ENCODE assay signal across 19 cellular contexts in the genomic region with DNA sequence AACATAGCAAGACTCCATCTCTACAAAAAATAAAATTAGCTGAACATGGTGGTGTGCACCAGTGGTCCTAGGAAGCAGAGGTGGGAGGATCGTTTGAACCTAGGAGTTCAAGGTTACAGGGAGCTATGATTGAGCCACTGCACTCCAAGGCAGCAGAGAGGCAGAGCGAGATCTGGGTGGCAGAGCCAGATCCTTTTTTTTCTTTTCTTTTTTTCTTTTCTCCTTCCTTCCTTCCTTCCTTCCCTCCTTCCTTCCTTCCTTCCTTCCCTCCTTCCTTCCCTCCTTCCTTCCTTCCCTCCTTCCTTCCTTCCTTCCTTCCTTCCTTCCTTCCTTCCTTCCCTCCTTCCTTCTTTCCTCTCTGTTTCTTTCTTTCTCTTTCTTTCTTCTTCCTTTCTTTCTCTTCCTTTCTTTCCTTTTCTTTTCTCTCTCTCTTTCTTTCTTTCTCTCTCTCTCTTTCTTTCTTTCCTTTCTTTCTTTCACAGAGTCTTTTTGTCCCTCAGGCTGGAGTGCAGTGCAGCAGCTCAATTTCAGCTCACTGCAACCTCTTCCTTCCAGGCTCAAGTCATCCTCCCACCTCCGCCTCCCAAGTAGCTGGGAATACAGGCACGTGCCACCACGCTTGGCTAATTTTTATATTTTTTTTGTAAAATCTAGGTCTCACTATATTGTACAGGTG. TPM values are rescaled to one million over a fixed set of nuclear protein-coding genes. Genes with fewer than 3 reads are reported as not detected.
A peak's percentile ranks its signal among the peaks of the same experiment; 100 is the strongest.
DNase-seq lines count a peak whose midpoint lies in the region; ATAC-seq, FAIRE-seq and TF ChIP-seq lines count a peak whose summit lies in the region.
"Had no signal": no experiment of that assay in that cellular context is flagged by ENCODE, and none has a peak within 500 bp of the region (broad histone marks: within the 10 kb centered on the region; RNA-seq: fewer than 3 reads in every experiment).

No MANE protein-coding gene starts in this region.

- TF ChIP-seq RAD21 in K562 (CRISPR knock-in tag; conservative IDR thresholded peaks at IDR 0.05 in 1 of 2, IDR thresholded peaks at IDR 0.05 in 1 of 2): no peak

- no peak overlapping the region for H3K4me3 Mint-ChIP-seq in CD4-positive, CD25-positive, alpha-beta regulatory T cell
- H3K4me3 Mint-ChIP-seq: CD8-positive, alpha-beta T cell; HFFc6 had no signal

- ATAC-seq in CD4-positive, CD25-positive, alpha-beta regulatory T cell (ENCODE audit: low read depth in 2 of 2): no peak
- ATAC-seq in K562: no peak
- ATAC-seq: CD8-positive, alpha-beta T cell had no signal

- H3K9me3 Mint-ChIP-seq in CD4-positive, CD25-positive, alpha-beta regulatory T cell: no peaks in the 10 kb centered on the region
- H3K9me3 Mint-ChIP-seq: CD8-positive, alpha-beta T cell; HFFc6 had no signal

- H3K27ac Mint-ChIP-seq in CD4-positive, CD25-positive, alpha-beta regulatory T cell: peak overlapping the region in 2 of 3 donors; percentile 60
- H3K27ac Mint-ChIP-seq: CD8-positive, alpha-beta T cell; HFFc6 had no signal

- FAIRE-seq in K562 (lab: Jason Lieb, UNC): no peak
- FAIRE-seq: G401.6, GM12892, GM19239, H1 had no signal

- no peak overlapping the region for H3K9ac ChIP-seq in K562 (ENCODE audit: insufficient read depth in 1 of 2, low read depth in 2 of 2, low read length in 2 of 2)
- H3K9ac ChIP-seq: GM23248 had no signal

- H3K9me3 ChIP-seq in CD4-positive, CD25-positive, alpha-beta regulatory T cell (ENCODE audit: control insufficient read depth in 2 of 2, low read length in 2 of 2): no peaks in the 10 kb centered on the region
- no peaks in the 10 kb centered on the region for H3K9me3 ChIP-seq in HEK293 (ENCODE audit: control insufficient read depth, insufficient read depth, low read depth, low read length)
- no peaks in the 10 kb centered on the region for H3K9me3 ChIP-seq in K562 (replicated peaks; ENCODE audit: control insufficient read depth, insufficient read depth, low read depth, low read length)
- H3K9me3 ChIP-seq in transverse colon: no peaks in the 10 kb centered on the region
- H3K9me3 ChIP-seq: Caco-2 had no signal

- 2% methylated on average over 5 of the region's 5 CpGs for WGBS in K562 (ENCODE audit: insufficient coverage, low coverage, missing lambda C conversion rate)
- 73 to 77% methylated on average over 5 of the region's 5 CpGs for WGBS in transverse colon (ENCODE audit: low coverage in 1 of 2), 2 donors

- H3K36me3 ChIP-seq in CD4-positive, CD25-positive, alpha-beta regulatory T cell (ENCODE audit: control insufficient read depth, insufficient read depth, low read length): no peaks in the 10 kb centered on the region
- H3K36me3 ChIP-seq in HEK293 (ENCODE audit: control insufficient read depth in 2 of 2, insufficient read depth in 1 of 2, low read length in 2 of 2) (no peaks in the 10 kb centered on the region), K562 (ENCODE audit: control insufficient read depth, insufficient read depth, low read length) (no peaks in the 10 kb centered on the region), transverse colon (no peaks in the 10 kb centered on the region)

- TF ChIP-seq CTCF in HEK293 (tag by site-specific recombination; IDR thresholded peaks at IDR 0.05) (no peak), K562 (IDR thresholded peaks at IDR 0.05 in 2 of 3, conservative IDR thresholded peaks at IDR 0.05 in 1 of 3; ENCODE audit: insufficient read depth in 2 of 3, low read depth in 1 of 3, low read length in 3 of 3) (no peak), transverse colon (IDR thresholded peaks at IDR 0.05) (no peak)

- intact Hi-C loops in K562 (cut with micrococcal nuclease) (loop anchor here (10.0 kb wide), 1 partner anchor 239 kb away; no protein-coding TSS in a partner anchor), transverse colon (cut with DNase I; ENCODE audit: low total_unique reads) (no loop called here)

- in situ Hi-C loops in K562 (cut with MboI) (loop anchor here (10.0 kb wide), 2 partner anchors 321 to 329 kb away; no protein-coding TSS in a partner anchor), transverse colon (cut with MboI; ENCODE audit: low pct_ligation_motif_present in 1 of 4, low pct_unique_long_range_greater_than_20kb in 1 of 4, low sequenced_read_pairs in 3 of 4) (no loop called here)

- H4K20me1 ChIP-seq in K562 (replicated peaks; ENCODE audit: control insufficient read depth, insufficient read depth, low read length): 0 out of 2 replicates have a peak, but pooled peaks cover 7% of the 10 kb centered on the region

- CTCF ChIA-PET in HEK293 (lab: Yijun Ruan, JAX): interaction anchor here (0.5 to 0.7 kb wide), 2 partner anchors 218 to 578 kb away, joined by 3 to 7 read pairs; no protein-coding TSS in a partner anchor
- CTCF ChIA-PET in K562 (lab: Yijun Ruan, JAX; ENCODE audit: low intra/inter-chr PET ratio): no interaction called here
- CTCF ChIA-PET in HEK293T (lab: Yijun Ruan, JAX): no interaction called here

- no TSS peak for BruUV-seq in K562 (replicated peaks; lab: Mats Ljungman, UMichigan)

- no peaks in the 10 kb centered on the region for H3K79me2 ChIP-seq in K562 (ENCODE audit: control insufficient read depth, insufficient read depth, low read length)

- no peak overlapping the region for H3K4me3 ChIP-seq in CD4-positive, CD25-positive, alpha-beta regulatory T cell (ENCODE audit: low read depth, low read length)
- H3K4me3 ChIP-seq in HEK293 (ENCODE audit: low read depth, low read length) (no peak overlapping the region), K562 (no peak overlapping the region), transverse colon (no peak overlapping the region)
- H3K4me3 ChIP-seq: GM23248 had no signal

- no peaks in the 10 kb centered on the region for H3K4me1 ChIP-seq in CD4-positive, CD25-positive, alpha-beta regulatory T cell (ENCODE audit: control insufficient read depth, insufficient read depth, low read length, poor library complexity, severe bottlenecking)
- H3K4me1 ChIP-seq in HEK293 (ENCODE audit: control insufficient read depth, insufficient read depth, low read length) (no peaks in the 10 kb centered on the region), K562 (replicated peaks in 1 of 2; ENCODE audit: control insufficient read depth in 2 of 2, insufficient read depth in 2 of 2, low read length in 2 of 2) (peaks cover 0 to 4% of the 10 kb centered on the region in 2 experiments; a peak in 1 of 5 replicates), transverse colon (peaks cover 0 to 4% (median 0%) of the 10 kb centered on the region in 4 donors)
- H3K4me1 ChIP-seq: Caco-2 had no signal

- POLR2A ChIA-PET in HEK293 (lab: Yijun Ruan, JAX): no interaction called here
- POLR2A ChIA-PET in K562 (lab: Yijun Ruan, JAX): interaction anchor here (0.6 kb wide), 1 partner anchor 159 kb away, joined by 4 read pairs; no protein-coding TSS in a partner anchor
- POLR2A ChIA-PET in HEK293T (lab: Yijun Ruan, JAX): no interaction called here

- no peaks in the 10 kb centered on the region for H3K36me3 Mint-ChIP-seq in CD4-positive, CD25-positive, alpha-beta regulatory T cell
- H3K36me3 Mint-ChIP-seq: CD8-positive, alpha-beta T cell had no signal

- H3K9me1 ChIP-seq in K562 (ENCODE audit: control insufficient read depth, insufficient read depth, low read length): no peaks in the 10 kb centered on the region

- no peak overlapping the region for H3K27ac ChIP-seq in CD4-positive, CD25-positive, alpha-beta regulatory T cell (ENCODE audit: insufficient read depth, low read length, poor library complexity, severe bottlenecking)
- H3K27ac ChIP-seq in HEK293 (ENCODE audit: extremely low read depth, low read depth, low read length): no peak overlapping the region
- H3K27ac ChIP-seq in K562 (ENCODE audit: extremely low read depth, low read depth, low read length): no peak overlapping the region
- H3K27ac ChIP-seq in transverse colon: no peak overlapping the region
- H3K27ac ChIP-seq: GM23248 had no signal

- H3K4me2 ChIP-seq in K562 (ENCODE audit: insufficient read depth, low read length): no peak overlapping the region

- no peaks in the 10 kb centered on the region for H3K4me1 Mint-ChIP-seq in CD4-positive, CD25-positive, alpha-beta regulatory T cell

- TF ChIP-seq POLR2A in K562 (conservative IDR thresholded peaks at IDR 0.05) (no peak), transverse colon (IDR thresholded peaks at IDR 0.05) (no peak)

- H3K27me3 ChIP-seq in CD4-positive, CD25-positive, alpha-beta regulatory T cell (ENCODE audit: control insufficient read depth, insufficient read depth, low read length): no peaks in the 10 kb centered on the region
- H3K27me3 ChIP-seq in K562 (ENCODE audit: control insufficient read depth in 2 of 2, insufficient read depth in 2 of 2, low read length in 2 of 2): peaks cover 10 to 48% of the 10 kb centered on the region in 2 experiments; a peak in 4 of 5 replicates
- no peaks in the 10 kb centered on the region for H3K27me3 ChIP-seq in transverse colon

- no peak overlapping the region for H2AFZ ChIP-seq in K562 (ENCODE audit: low read depth, low read length)
- H2AFZ ChIP-seq: GM23248 had no signal

- H3K27me3 Mint-ChIP-seq in CD4-positive, CD25-positive, alpha-beta regulatory T cell: peaks cover 9% of the 10 kb centered on the region

- TF ChIP-seq EP300 in K562 (IDR thresholded peaks at IDR 0.05; ENCODE audit: low read length): no peak
- TF ChIP-seq EP300 in transverse colon (IDR thresholded peaks at IDR 0.05; ENCODE audit: low read depth): no peak

- no peak for DNase-seq in CD4-positive, CD25-positive, alpha-beta regulatory T cell
- DNase-seq in K562 (ENCODE audit: extremely low read depth in 1 of 4, low spot score in 3 of 4): no peak
- DNase-seq in transverse colon: no peak
- no peak for DNase-seq in HEK293T (ENCODE audit: extremely low spot score)
- DNase-seq in NCI-H69 (lab: John Stamatoyannopoulos, UW): no peak
- DNase-seq: C1 segment of cervical spinal cord; CD8-positive, alpha-beta T cell; DMS153; DND-41; GM23248; H7; HCEC 1CT; HFFc6 had no signal

RNA-seq across cellular contexts. Expression of a gene that starts 9.2 kb away (rescaled TPM):
- total RNA-seq in CD4-positive, CD25-positive, alpha-beta regulatory T cell: not detected
- not detected for polyA plus RNA-seq in CD4-positive, CD25-positive, alpha-beta regulatory T cell
- not detected in 2 replicates for total RNA-seq in K562 (2011; cell fraction: chromatin; rRNA removed; ENCODE audit: low replicate concordance)
- total RNA-seq in K562 (2011; cell fraction: nucleolus; rRNA removed): not detected in 2 replicates
- total RNA-seq in K562 (2011; cell fraction: nucleoplasm; rRNA removed): not detected in 2 replicates
- total RNA-seq in K562 (2014; rRNA removed) (not detected in 2 replicates), K562 (2014; rRNA removed; fragmentation: Illumina TruSeq; extraction: Trizol) (not detected in 2 replicates), K562 (2015; rRNA removed; fragmentation: Illumina TruSeq; extraction: Trizol) (not detected in 2 replicates), K562 (2021) (not detected in 2 replicates), transverse colon (1 to 10 TPM in 3 of 4 donors, not detected in 1; 3.0 to 6.6 (median 3.0) TPM)
- polyA plus RNA-seq in K562 (2011; rRNA removed) (not detected in 2 replicates), K562 (2014; fragmentation: Illumina TruSeq; extraction: Trizol) (not detected in 2 replicates), K562 (2014; fragmentation: Nextera tagmentation; extraction: Ambion mirVana) (not detected), K562 (2014; rRNA removed) (not detected in 2 replicates)
- not detected in 2 replicates for polyA plus RNA-seq in K562 (2011; cell fraction: cytosol; rRNA removed)
- not detected in 2 replicates for polyA plus RNA-seq in K562 (2011; cell fraction: nucleus; rRNA removed)
- polyA plus RNA-seq in K562 (2012): not detected in 2 replicates
- not detected in 2 replicates for polyA minus RNA-seq in K562 (2011; rRNA and poly(A)+ RNA removed)
- not detected in 2 replicates for polyA minus RNA-seq in K562 (2011; cell fraction: cytosol; rRNA and poly(A)+ RNA removed)
- not detected in 2 replicates for polyA minus RNA-seq in K562 (2011; cell fraction: nucleus; rRNA and poly(A)+ RNA removed)
- total RNA-seq: Caco-2; CD8-positive, alpha-beta T cell had no signal
